In the genomic region with DNA sequence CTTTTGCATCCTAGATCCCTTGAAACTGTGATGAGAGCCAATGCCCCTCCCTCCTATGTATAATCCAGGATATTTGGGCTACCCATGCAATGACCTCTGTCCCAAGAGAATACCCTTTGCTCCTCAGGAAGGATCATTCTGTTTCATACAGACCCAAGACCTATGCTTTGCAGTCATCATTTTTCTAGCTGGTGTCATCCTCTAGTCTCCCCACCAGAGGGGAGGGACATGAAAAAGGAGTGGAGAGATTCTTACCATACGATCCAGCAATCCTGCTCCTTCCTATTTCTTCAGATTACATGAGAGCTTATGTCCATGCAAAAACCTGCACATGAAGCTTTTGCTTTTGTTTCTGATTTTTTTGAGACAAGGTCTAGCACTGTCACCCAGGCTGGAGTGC, we compare ENCODE assay signal across 20 cellular contexts. TPM values are rescaled to one million over a fixed set of nuclear protein-coding genes. Genes with fewer than 3 reads are reported as not detected.
DNase-seq lines count a peak whose midpoint lies in the region; ATAC-seq, FAIRE-seq and TF ChIP-seq lines count a peak whose summit lies in the region.
"Had no signal": no experiment of that assay in that cellular context is flagged by ENCODE, and none has a peak within 500 bp of the region (broad histone marks: within the 10 kb centered on the region; RNA-seq: fewer than 3 reads in every experiment).

No MANE protein-coding gene starts in this region.

- ATAC-seq in K562 (0 out of 3 replicates have a peak, but pooled peaks have one; percentile 37), left lobe of liver (peak; percentile 14)
- ATAC-seq: GM12878, HCT116 had no signal

- H3K36me3 ChIP-seq in BJ (ENCODE audit: control insufficient read depth, insufficient read depth, low read length) (peaks cover 1% of the 10 kb centered on the region), K562 (ENCODE audit: control insufficient read depth, insufficient read depth, low read length) (no peaks in the 10 kb centered on the region), GM23248 (ENCODE audit: low read depth) (no peaks in the 10 kb centered on the region)
- H3K36me3 ChIP-seq: BLaER1 had no signal

- in situ Hi-C loops in K562 (cut with MboI) (no loop called here), G401 (cut with HindIII; ENCODE audit: low sequenced_read_pairs) (no loop called here), GM23248 (cut with MboI) (no loop called here)

- CTCF ChIA-PET in BJ (lab: Yijun Ruan, JAX), result interaction anchor here (1.0 to 1.7 kb wide), 2 partner anchors 9 to 11 kb away, joined by 4 read pairs; no protein-coding TSS in a partner anchor
- CTCF ChIA-PET in K562 (lab: Yijun Ruan, JAX; ENCODE audit: low intra/inter-chr PET ratio), result no interaction called here

- intact Hi-C loops in K562 (cut with micrococcal nuclease), result no loop called here

- WGBS in K562 (ENCODE audit: insufficient coverage, low coverage, missing lambda C conversion rate), result 0% methylated on average over 1 of the region's 1 CpG
- WGBS in GM23248 (ENCODE audit: low coverage in 1 of 2, low lambda C conversion rate in 2 of 2, missing lambda C conversion rate in 2 of 2), 2 experiments, result 58 to 65% methylated on average over 1 of the region's 1 CpG

- BruUV-seq in K562 (replicated peaks; lab: Mats Ljungman, UMichigan), result no TSS peak

- H3K4me2 ChIP-seq in K562 (ENCODE audit: insufficient read depth, low read length) (no peak overlapping the region), GM23248 (ENCODE audit: unreplicated experiment) (no peak overlapping the region)
- H3K4me2 ChIP-seq: BLaER1, KMS-11 had no signal

- no peaks in the 10 kb centered on the region for H3F3A ChIP-seq in GM23248 (ENCODE audit: insufficient read depth)

- H3K79me2 ChIP-seq in K562 (ENCODE audit: control insufficient read depth, insufficient read depth, low read length), result no peaks in the 10 kb centered on the region
- H3K79me2 ChIP-seq in GM23248 (ENCODE audit: insufficient read depth), result no peaks in the 10 kb centered on the region

- H3K4me3 Mint-ChIP-seq in HFFc6, result no peak overlapping the region
- H3K4me3 Mint-ChIP-seq: CD14-positive monocyte; CD4-positive, alpha-beta memory T cell had no signal

- H3K4me1 ChIP-seq in K562 (replicated peaks in 1 of 2; ENCODE audit: control insufficient read depth in 2 of 2, insufficient read depth in 2 of 2, low read length in 2 of 2) (no peaks in the 10 kb centered on the region; a peak in 1 of 5 replicates), GM23248 (ENCODE audit: insufficient read depth) (no peaks in the 10 kb centered on the region)

- H3K27ac Mint-ChIP-seq in HFFc6, result no peak overlapping the region

- no peak for FAIRE-seq in K562 (lab: Jason Lieb, UNC)
- FAIRE-seq: A204.1, GM12878 had no signal

- no peaks in the 10 kb centered on the region for H3K9me3 Mint-ChIP-seq in HFFc6
- H3K9me3 Mint-ChIP-seq: CD14-positive monocyte; CD4-positive, alpha-beta memory T cell had no signal

- H4K20me1 ChIP-seq in K562 (replicated peaks; ENCODE audit: control insufficient read depth, insufficient read depth, low read length) (no peaks in the 10 kb centered on the region), GM23248 (ENCODE audit: insufficient read depth) (no peaks in the 10 kb centered on the region)
- H4K20me1 ChIP-seq: BLaER1 had no signal

- TF ChIP-seq CTCF in BJ (IDR thresholded peaks at IDR 0.05; ENCODE audit: insufficient read depth, low read depth, low read length) (0 out of 2 replicates have a peak, but pooled peaks have one; percentile 4), HFFc6 (IDR thresholded peaks at IDR 0.05) (peak; percentile 33), K562 (IDR thresholded peaks at IDR 0.05 in 2 of 3, conservative IDR thresholded peaks at IDR 0.05 in 1 of 3; ENCODE audit: insufficient read depth in 2 of 3, low read depth in 1 of 3, low read length in 3 of 3) (no peak)

- POLR2A ChIA-PET in BJ (lab: Charles Lee) (no interaction called here), K562 (lab: Yijun Ruan, JAX) (no interaction called here)

- no peaks in the 10 kb centered on the region for H3K9me2 ChIP-seq in GM23248 (ENCODE audit: insufficient read depth)

- no peak for TF ChIP-seq EP300 in K562 (IDR thresholded peaks at IDR 0.05; ENCODE audit: low read length)

- no peaks in the 10 kb centered on the region for H3K4me1 Mint-ChIP-seq in HFFc6 (ENCODE audit: low read depth)
- H3K4me1 Mint-ChIP-seq: CD14-positive monocyte; CD4-positive, alpha-beta memory T cell had no signal

- no peak overlapping the region for H2AFZ ChIP-seq in K562 (ENCODE audit: low read depth, low read length)
- H2AFZ ChIP-seq in GM23248, result no peak overlapping the region

- H3K27me3 Mint-ChIP-seq in HFFc6 (ENCODE audit: insufficient read depth), result peaks cover 25% of the 10 kb centered on the region

- H3K27ac ChIP-seq in K562 (ENCODE audit: extremely low read depth, low read depth, low read length) (no peak overlapping the region), GM23248 (no peak overlapping the region)
- H3K27ac ChIP-seq: BLaER1, KMS-11 had no signal

- H3K9ac ChIP-seq in K562 (ENCODE audit: insufficient read depth in 1 of 2, low read depth in 2 of 2, low read length in 2 of 2) (no peak overlapping the region), GM23248 (no peak overlapping the region)
- H3K9ac ChIP-seq: BLaER1, KMS-11 had no signal

- TF ChIP-seq POLR2A in K562 (conservative IDR thresholded peaks at IDR 0.05), result no peak

- H3K9me1 ChIP-seq in K562 (ENCODE audit: control insufficient read depth, insufficient read depth, low read length), result no peaks in the 10 kb centered on the region

- no peaks in the 10 kb centered on the region for H3K36me3 Mint-ChIP-seq in HFFc6 (ENCODE audit: low read depth)
- H3K36me3 Mint-ChIP-seq: CD14-positive monocyte; CD4-positive, alpha-beta memory T cell had no signal

- H3K4me3 ChIP-seq in BJ (ENCODE audit: low read depth, low read length) (no peak overlapping the region), K562 (no peak overlapping the region), GM23248 (no peak overlapping the region)
- H3K4me3 ChIP-seq: BLaER1, GM12878 had no signal

- H3K27me3 ChIP-seq in BJ (ENCODE audit: control insufficient read depth, insufficient read depth, low read length) (no peaks in the 10 kb centered on the region), K562 (ENCODE audit: control insufficient read depth in 2 of 2, insufficient read depth in 2 of 2, low read length in 2 of 2) (peaks cover 0 to 6% of the 10 kb centered on the region in 2 experiments; a peak in 4 of 5 replicates), GM23248 (replicated peaks; ENCODE audit: insufficient read depth) (peaks cover 19% of the 10 kb centered on the region; the same call in 1 of the 2 replicates)
- H3K27me3 ChIP-seq: BLaER1 had no signal

- TF ChIP-seq RAD21 in K562 (CRISPR knock-in tag; conservative IDR thresholded peaks at IDR 0.05 in 1 of 2, IDR thresholded peaks at IDR 0.05 in 1 of 2), result no peak

- DNase-seq in BJ (ENCODE audit: low read depth) (no peak), HFFc6 (no peak), K562 (ENCODE audit: extremely low read depth in 1 of 4, low spot score in 3 of 4) (no peak), left lobe of liver (ENCODE audit: low spot score) (no peak), NCI-H1436 (lab: John Stamatoyannopoulos, UW) (no peak), G401 (ENCODE audit: low spot score) (no peak), GM23248 (no peak)
- DNase-seq in central memory CD4-positive, alpha-beta T cell, result no peak
- DNase-seq: AML-193; CD4-positive, alpha-beta memory T cell; DMS153; DMS79; GOT3; H7 had no signal

- no peaks in the 10 kb centered on the region for H3K9me3 ChIP-seq in K562 (replicated peaks; ENCODE audit: control insufficient read depth, insufficient read depth, low read depth, low read length)
- H3K9me3 ChIP-seq in GM23248 (ENCODE audit: low read depth), result no peaks in the 10 kb centered on the region
- H3K9me3 ChIP-seq: BLaER1 had no signal

RNA-seq across cellular contexts. Expression of a gene that starts 13.8 kb away (rescaled TPM):
- 24.9 and 28.0 TPM in 2 replicates for polyA plus RNA-seq in BJ (2011; rRNA removed)
- 46.3 and 47.9 TPM in 2 replicates for polyA minus RNA-seq in BJ (2011; rRNA and poly(A)+ RNA removed)
- total RNA-seq in HFFc6 (2021; fragmentation: NEBNext Ultra II Directional; extraction: Animal tissue kit (Norgen Biotek cat#: 25700)), result 10 to 100 TPM; 36.9 to 44.6 (median 42.3) TPM
- 104 and 257 TPM in 2 replicates for total RNA-seq in K562 (2011; cell fraction: chromatin; rRNA removed; ENCODE audit: low replicate concordance)
- 46.5 and 65.3 TPM in 2 replicates for total RNA-seq in K562 (2011; cell fraction: nucleolus; rRNA removed)
- total RNA-seq in K562 (2011; cell fraction: nucleoplasm; rRNA removed), result 98.1 and 157 TPM in 2 replicates
- 29.2 and 35.9 TPM in 2 replicates for total RNA-seq in K562 (2014; rRNA removed)
- 50.6 and 51.9 TPM in 2 replicates for total RNA-seq in K562 (2014; rRNA removed; fragmentation: Illumina TruSeq; extraction: Trizol)
- total RNA-seq in K562 (2015; rRNA removed; fragmentation: Illumina TruSeq; extraction: Trizol), result 45.3 and 52.7 TPM in 2 replicates
- total RNA-seq in K562 (2021), result 36.0 and 37.3 TPM in 2 replicates
- polyA plus RNA-seq in K562 (2011; rRNA removed), result 37.3 and 38.4 TPM in 2 replicates
- 29.6 and 32.4 TPM in 2 replicates for polyA plus RNA-seq in K562 (2011; cell fraction: cytosol; rRNA removed)
- 33.0 and 35.7 TPM in 2 replicates for polyA plus RNA-seq in K562 (2011; cell fraction: nucleus; rRNA removed)
- 23.1 and 28.2 TPM in 2 replicates for polyA plus RNA-seq in K562 (2012)
- 32.6 and 34.0 TPM in 2 replicates for polyA plus RNA-seq in K562 (2014; fragmentation: Illumina TruSeq; extraction: Trizol)
- 10 to 100 TPM; 12.7 to 16.8 TPM for polyA plus RNA-seq in K562 (2014; fragmentation: Nextera tagmentation; extraction: Ambion mirVana)
- polyA plus RNA-seq in K562 (2014; rRNA removed), result 32.4 and 34.9 TPM in 2 replicates
- polyA minus RNA-seq in K562 (2011; rRNA and poly(A)+ RNA removed), result 101 and 120 TPM in 2 replicates
- 29.8 and 43.8 TPM in 2 replicates for polyA minus RNA-seq in K562 (2011; cell fraction: cytosol; rRNA and poly(A)+ RNA removed)
- 49.7 and 71.2 TPM in 2 replicates for polyA minus RNA-seq in K562 (2011; cell fraction: nucleus; rRNA and poly(A)+ RNA removed)
- 27.8 TPM for total RNA-seq in left lobe of liver
- 26.7 and 33.3 TPM in 2 replicates for total RNA-seq in G401 (2014; rRNA removed; shearing (Covaris generic))
- 35.2 and 69.0 TPM in 2 replicates for total RNA-seq in GM23248 (2014; rRNA removed; shearing (Covaris generic))
- polyA plus RNA-seq in GM23248 (2016; fragmentation: Nextera tagmentation; extraction: Ambion mirVana), result 26.1 and 27.2 TPM in 2 replicates

RNA-seq across cellular contexts. Expression of a gene that starts 50.0 kb away (rescaled TPM):
- polyA plus RNA-seq in BJ (2011; rRNA removed), result 60.0 and 76.5 TPM in 2 replicates
- polyA minus RNA-seq in BJ (2011; rRNA and poly(A)+ RNA removed), result 34.8 and 38.1 TPM in 2 replicates
- total RNA-seq in HFFc6 (2021; fragmentation: NEBNext Ultra II Directional; extraction: Animal tissue kit (Norgen Biotek cat#: 25700)), result 1 to 10 TPM; 2.0 to 3.4 (median 2.9) TPM
- total RNA-seq in K562 (2011; cell fraction: chromatin; rRNA removed; ENCODE audit: low replicate concordance), result 0.65 TPM in 1 of 2 replicates, not detected in the other
- 0.53 and 0.67 TPM in 2 replicates for total RNA-seq in K562 (2011; cell fraction: nucleolus; rRNA removed)
- 0.37 and 0.46 TPM in 2 replicates for total RNA-seq in K562 (2011; cell fraction: nucleoplasm; rRNA removed)
- 1.7 and 2.4 TPM in 2 replicates for total RNA-seq in K562 (2014; rRNA removed)
- 1.7 and 2.0 TPM in 2 replicates for total RNA-seq in K562 (2014; rRNA removed; fragmentation: Illumina TruSeq; extraction: Trizol)
- 1.5 and 1.6 TPM in 2 replicates for total RNA-seq in K562 (2015; rRNA removed; fragmentation: Illumina TruSeq; extraction: Trizol)
- 5.1 and 5.2 TPM in 2 replicates for total RNA-seq in K562 (2021)
- polyA plus RNA-seq in K562 (2011; rRNA removed), result 1.2 TPM in 2 replicates
- 1.4 and 2.0 TPM in 2 replicates for polyA plus RNA-seq in K562 (2011; cell fraction: cytosol; rRNA removed)
- polyA plus RNA-seq in K562 (2011; cell fraction: nucleus; rRNA removed), result 0.34 and 0.41 TPM in 2 replicates
- polyA plus RNA-seq in K562 (2012), result 5.0 and 20.1 TPM in 2 replicates
- 5.9 and 9.1 TPM in 2 replicates for polyA plus RNA-seq in K562 (2014; fragmentation: Illumina TruSeq; extraction: Trizol)
- polyA plus RNA-seq in K562 (2014; fragmentation: Nextera tagmentation; extraction: Ambion mirVana), result 1 to 10 TPM in 1 of 2 experiments, under 1 TPM in 1; 0.66 to 1.2 TPM
- polyA plus RNA-seq in K562 (2014; rRNA removed), result 2.8 and 3.1 TPM in 2 replicates
- polyA minus RNA-seq in K562 (2011; rRNA and poly(A)+ RNA removed), result 0.69 and 0.98 TPM in 2 replicates
- 0.57 TPM in 1 of 2 replicates, not detected in the other for polyA minus RNA-seq in K562 (2011; cell fraction: cytosol; rRNA and poly(A)+ RNA removed)
- not detected in 2 replicates for polyA minus RNA-seq in K562 (2011; cell fraction: nucleus; rRNA and poly(A)+ RNA removed)
- total RNA-seq in left lobe of liver, result 27.3 TPM
- 2.4 and 4.2 TPM in 2 replicates for total RNA-seq in G401 (2014; rRNA removed; shearing (Covaris generic))
- not detected in 2 replicates for total RNA-seq in GM23248 (2014; rRNA removed; shearing (Covaris generic))
- polyA plus RNA-seq in GM23248 (2016; fragmentation: Nextera tagmentation; extraction: Ambion mirVana), result not detected in 2 replicates
- total RNA-seq: GM12878 had no signal
- polyA plus RNA-seq: CD14-positive monocyte had no signal

Comparison
In these comparisons a context has a peak if more than half of its experiments do, and no peak if none do; other contexts are left out.
1. CTCF ChIP-seq: peak in BJ (single experiment) and HFFc6 (single experiment); none in K562 (0 of 3).